In the genomic region with DNA sequence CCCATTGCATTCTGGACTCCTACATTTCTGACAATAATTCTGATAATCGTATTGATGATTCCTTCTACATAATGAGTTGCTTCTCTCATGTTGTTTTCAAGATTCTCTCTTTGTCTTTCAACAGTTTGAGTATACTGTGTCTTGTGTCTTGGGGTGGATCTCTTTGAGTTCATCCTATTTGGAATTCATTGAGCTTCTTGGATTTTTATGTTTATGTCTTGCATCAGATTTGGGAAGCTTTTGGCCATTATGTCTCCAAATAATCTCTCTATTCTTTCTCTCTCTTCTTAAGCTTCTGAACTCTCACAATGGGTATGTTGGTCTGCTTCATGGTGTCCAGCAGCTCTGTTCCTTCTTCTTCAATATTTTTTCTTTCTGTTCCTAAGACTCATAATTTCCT, we compare ENCODE assay signal across 34 cellular contexts.
"Had no signal": no experiment of that assay in that cellular context is flagged by ENCODE, and none has a peak within 500 bp of the region (broad histone marks: within the 10 kb centered on the region; RNA-seq: fewer than 3 reads in every experiment).

No MANE protein-coding gene starts in this region.

- H3K36me3 ChIP-seq: MG63 had no signal

- H3K9me3 ChIP-seq: MG63 had no signal

- H3K4me3 ChIP-seq: MG63 had no signal

- DNase-seq: Karpas-422, Kasumi-1, MG63, MM.1S, MV-4-11, NCI-H1048, NCI-H1092, NCI-H1092 treated with DMSO at 0.1 percent for 48 hours, NCI-H1105, NCI-H1105 treated with DMSO at 0.1 percent for 48 hours, NCI-H1417, NCI-H1417 treated with DMSO at 0.1 percent for 48 hours, NCI-H1436, NCI-H1436 treated with DMSO at 0.1 percent for 48 hours, NCI-H146, NCI-H1694, NCI-H1694 treated with DMSO at 0.1 percent for 48 hours, NCI-H187, NCI-H187 treated with DMSO at 0.1 percent for 48 hours, NCI-H1930, NCI-H2029, NCI-H2029 treated with DMSO at 0.1 percent for 48 hours, NCI-H2081, NCI-H2081 treated with DMSO at 0.1 percent for 48 hours, NCI-H2107, NCI-H2171, NCI-H2171 treated with DMSO at 0.1 percent for 48 hours, NCI-H2227 treated with DMSO at 0.1 percent for 48 hours, NCI-H226, NCI-H345, NCI-H446, NCI-H446 treated with DMSO at 0.1 percent for 48 hours, NCI-H510A, NCI-H510A treated with DMSO at 0.1 percent for 48 hours had no signal

- H3K27me3 ChIP-seq: MG63 had no signal
